Comparison of ENCODE assay signal across 8 cellular contexts in the genomic region with DNA sequence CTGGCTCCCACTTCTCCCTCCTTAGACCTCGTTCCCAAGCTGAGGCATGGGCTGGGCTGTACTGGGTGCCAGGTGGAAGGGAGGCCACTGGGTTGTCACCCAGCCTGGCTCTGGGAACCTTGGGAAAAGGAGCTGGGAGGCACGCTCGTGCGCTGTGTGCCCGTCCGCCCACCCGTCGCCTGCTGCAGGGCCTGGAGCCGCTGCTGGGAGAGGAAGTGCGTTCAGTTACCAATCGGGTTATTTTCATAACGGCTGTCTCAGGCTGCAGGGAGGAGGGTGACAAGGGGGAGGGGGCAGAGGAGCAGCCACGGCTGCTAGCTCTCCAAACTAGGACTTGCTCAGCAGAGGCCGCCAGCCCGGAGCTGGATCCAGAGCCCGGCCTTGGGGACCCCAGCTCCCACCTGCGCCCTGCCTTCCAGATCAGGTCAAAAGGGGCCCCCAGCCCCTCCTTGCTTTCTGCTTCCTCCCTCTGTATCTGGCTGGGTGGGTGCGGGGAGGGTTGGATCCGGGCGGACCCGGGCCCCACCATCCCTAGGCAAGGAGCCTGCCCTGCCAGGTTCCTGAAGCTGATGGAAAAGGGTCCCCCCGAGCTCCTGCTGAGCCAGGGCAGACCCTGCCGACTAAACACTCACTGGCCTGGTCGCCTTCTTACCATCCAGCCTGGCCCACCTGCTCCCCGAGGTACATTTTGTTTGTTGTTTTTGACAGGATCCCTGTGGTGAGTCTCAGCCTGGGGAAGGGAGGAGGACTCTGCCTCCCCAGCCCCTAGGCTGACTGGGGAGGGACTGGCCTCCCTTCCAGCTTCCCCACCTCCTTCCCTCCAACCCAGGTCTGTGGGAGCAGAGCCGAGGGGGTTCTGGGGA. TPM values are rescaled to one million over a fixed set of nuclear protein-coding genes. Genes with fewer than 3 reads are reported as not detected.
DNase-seq lines count a peak whose midpoint lies in the region; ATAC-seq, FAIRE-seq and TF ChIP-seq lines count a peak whose summit lies in the region.

No MANE protein-coding gene starts in this region.

- peak; percentile 97 for FAIRE-seq in GM12878 (lab: Jason Lieb, UNC)

- H3K9me3 ChIP-seq in BE2C (no peaks in the 10 kb centered on the region), GM12878 (replicated peaks; ENCODE audit: control insufficient read depth, insufficient read depth, low read length) (no peaks in the 10 kb centered on the region), left lung (no peaks in the 10 kb centered on the region), PC-3 (ENCODE audit: low read length) (no peaks in the 10 kb centered on the region)

- peak overlapping the region; percentile 90 for H3K27ac ChIP-seq in GM12878 (ENCODE audit: control insufficient read depth, insufficient read depth)
- peak overlapping the region; percentile 72 to 94 for H3K27ac ChIP-seq in left lung
- H3K27ac ChIP-seq in PC-3 (ENCODE audit: low read length), result no peak overlapping the region

- TF ChIP-seq POLR2A in GM12878 (IDR thresholded peaks at IDR 0.05; ENCODE audit: low read depth, low read length), result peak; percentile 94

- intact Hi-C loops in GM12878 (cut with micrococcal nuclease; ENCODE audit: unreplicated experiment), result no loop called here
- intact Hi-C loops in left lung (cut with DNase I), result no loop called here
- intact Hi-C loops in PC-3 (cut with micrococcal nuclease), result loop anchor here (2.0 kb wide), 1 partner anchor 13 kb away; no protein-coding TSS in a partner anchor

- H3K79me2 ChIP-seq in GM12878 (ENCODE audit: control insufficient read depth, insufficient read depth, low read length), result peaks cover 29% of the 10 kb centered on the region
- H3K79me2 ChIP-seq in PC-3 (ENCODE audit: low read length), result peaks cover 35% of the 10 kb centered on the region

- H4K20me1 ChIP-seq in GM12878 (ENCODE audit: control insufficient read depth, insufficient read depth), result no peaks in the 10 kb centered on the region
- H4K20me1 ChIP-seq in PC-3 (ENCODE audit: low read length), result no peaks in the 10 kb centered on the region

- BruUV-seq in GM12878 (replicated peaks; lab: Mats Ljungman, UMichigan), result no TSS peak
- BruUV-seq in PC-3 (replicated peaks; lab: Mats Ljungman, UMichigan), result no TSS peak

- H3K9ac ChIP-seq in GM12878 (ENCODE audit: control insufficient read depth, insufficient read depth, low read length) (peak overlapping the region; percentile 86), PC-3 (ENCODE audit: low read length) (no peak overlapping the region)

- TF ChIP-seq EP300 in GM12878 (IDR thresholded peaks at IDR 0.05; ENCODE audit: borderline replicate concordance in 1 of 2, control insufficient read depth in 1 of 2, low read depth in 2 of 2, low read length in 2 of 2), result peak; percentile 33 to 43; a peak in 2 of 4 replicates

- H3K4me2 ChIP-seq in GM12878 (ENCODE audit: control insufficient read depth, insufficient read depth), result peak overlapping the region; percentile 86
- no peak overlapping the region for H3K4me2 ChIP-seq in PC-3 (ENCODE audit: low read length)

- WGBS in GM12878 (ENCODE audit: insufficient coverage, insufficient replicate concordance, low lambda C conversion rate, missing lambda C conversion rate), result under 1% methylated on average over 23 of the region's 26 CpGs

- H3K4me3 ChIP-seq in BE2C (ENCODE audit: low read depth, low read length) (no peak overlapping the region), GM12878 (peak overlapping the region; percentile 65), left lung (peak overlapping the region in 1 of 2 donors; percentile 38), PC-3 (ENCODE audit: low read length) (no peak overlapping the region)

- POLR2A ChIA-PET in GM12878 (lab: Charles Lee), result interaction anchor here (0.6 to 3.2 kb wide), 10 partner anchors 10 to 200 kb away, joined by 3 to 32 read pairs (median 4); a partner anchor contains a TSS
- POLR2A ChIA-PET in PC-3 (lab: Charles Lee; ENCODE audit: unreplicated experiment), result no interaction called here

- no peaks in the 10 kb centered on the region for H3F3A ChIP-seq in PC-3 (ENCODE audit: low read length, unreplicated experiment)

- H3K36me3 ChIP-seq in BE2C (no peaks in the 10 kb centered on the region), GM12878 (ENCODE audit: control insufficient read depth in 2 of 2, insufficient read depth in 2 of 2, low read length in 1 of 2) (peaks cover 0 to 8% of the 10 kb centered on the region in 2 experiments; a peak in 3 of 4 replicates), left lung (peaks cover 0 to 16% of the 10 kb centered on the region in 2 donors), PC-3 (ENCODE audit: low read depth, low read length) (no peaks in the 10 kb centered on the region)

- H3K4me1 ChIP-seq in BE2C, result peaks cover 10% of the 10 kb centered on the region
- H3K4me1 ChIP-seq in GM12878 (ENCODE audit: control insufficient read depth, insufficient read depth, low read length), result peaks cover 20% of the 10 kb centered on the region
- H3K4me1 ChIP-seq in left lung, result peaks cover 17 to 85% of the 10 kb centered on the region in 2 donors
- H3K4me1 ChIP-seq in PC-3 (ENCODE audit: insufficient read depth, low read length), result peaks cover 26% of the 10 kb centered on the region

- in situ Hi-C loops in GM12878 (cut with MboI), result no loop called here

- TF ChIP-seq CTCF in BE2C (IDR thresholded peaks at IDR 0.05; ENCODE audit: low read depth, low read length) (no peak), GM12878 (IDR thresholded peaks at IDR 0.05 in 2 of 3, conservative IDR thresholded peaks at IDR 0.05 in 1 of 3; ENCODE audit: control insufficient read depth in 2 of 3, extremely low read depth in 1 of 3, insufficient read depth in 1 of 3, low read depth in 3 of 3, low read length in 3 of 3) (no peak), left lung (IDR thresholded peaks at IDR 0.05) (no peak), PC-3 (conservative IDR thresholded peaks at IDR 0.05; ENCODE audit: low read depth, low read length) (no peak)

- CTCF ChIA-PET in GM12878 (lab: Yijun Ruan, JAX) (interaction anchor here (0.6 to 19.9 kb wide), 15 partner anchors 4 to 257 kb away, joined by 3 to 423 read pairs (median 4); a partner anchor contains a TSS), PC-3 (lab: Charles Lee) (interaction anchor here (0.6 kb wide), 1 partner anchor 46 kb away, joined by 3 read pairs; no protein-coding TSS in a partner anchor)

- H3K9me2 ChIP-seq in PC-3 (replicated peaks; ENCODE audit: low read length), result no peaks in the 10 kb centered on the region

- SMC1A ChIA-PET in GM12878 (lab: Charles Lee; ENCODE audit: uncharacterized antibody, unreplicated experiment), result interaction anchor here (0.7 to 6.0 kb wide), 11 partner anchors 11 to 176 kb away, joined by 3 to 70 read pairs (median 4); a partner anchor contains a TSS

- no peak for TF ChIP-seq RAD21 in GM12878 (IDR thresholded peaks at IDR 0.05; ENCODE audit: insufficient read depth, low read depth, low read length)

- peak overlapping the region; percentile 68 for H2AFZ ChIP-seq in GM12878 (ENCODE audit: control insufficient read depth, low read depth, low read length)
- no peak overlapping the region for H2AFZ ChIP-seq in PC-3 (ENCODE audit: low read length)

- ATAC-seq in GM19395 (IDR thresholded peaks at IDR 0.05; ENCODE audit: unreplicated experiment) (peak; percentile 94), HG03520 (IDR thresholded peaks at IDR 0.05; ENCODE audit: unreplicated experiment) (peak; percentile 88), GM12878 (peak; percentile 97), left lung (peak; percentile 73), PC-3 (no peak)

- DNase-seq in BE2C, result peak; percentile 63
- peak; percentile 55 for DNase-seq in T follicular helper cell (ENCODE audit: low read depth)
- peak; percentile 44 for DNase-seq in GM12878 (ENCODE audit: low read depth, low spot score)
- peak; percentile 78 to 89 for DNase-seq in left lung
- DNase-seq in stimulated activated CD4-positive, alpha-beta T cell treated with anti-CD3 and anti-CD28 coated beads, TNF-alpha, amount 100 ng/mL, for 24 hours (ENCODE audit: low read depth in 3 of 3), result peak; percentile 40 to 63 (median 48)
- no peak for DNase-seq in PC-3

- H3K27me3 ChIP-seq in BE2C (no peaks in the 10 kb centered on the region), GM12878 (replicated peaks in 1 of 2; ENCODE audit: control insufficient read depth in 2 of 2, insufficient read depth in 2 of 2, low read length in 1 of 2) (no peaks in the 10 kb centered on the region), left lung (no peaks in the 10 kb centered on the region), PC-3 (ENCODE audit: low read length) (no peaks in the 10 kb centered on the region)

- RAD21 ChIA-PET in GM12878 (lab: Charles Lee; ENCODE audit: unreplicated experiment), result interaction anchor here (0.7 to 3.1 kb wide), 13 partner anchors 9 to 199 kb away, joined by 3 to 38 read pairs (median 4); a partner anchor contains a TSS

RNA-seq across cellular contexts. Expression of a gene that starts 14.3 kb away (rescaled TPM):
- polyA plus RNA-seq in BE2C (2012; ENCODE audit: insufficient read depth, insufficient read length, low read depth), result 74.7 TPM
- 125 and 130 TPM in 2 replicates for total RNA-seq in GM12878 (2013; cell fraction: nucleolus; rRNA removed)
- total RNA-seq in GM12878 (2014; rRNA removed), result 59.0 and 67.4 TPM in 2 replicates
- 17.5 and 22.3 TPM in 2 replicates for total RNA-seq in GM12878 (2014; rRNA removed; fragmentation: Illumina TruSeq; extraction: Trizol)
- 69.3 and 78.4 TPM in 2 replicates for total RNA-seq in GM12878 (2021)
- polyA plus RNA-seq in GM12878 (2011; ENCODE audit: low read depth), result 16.5 TPM
- polyA plus RNA-seq in GM12878 (2011; rRNA removed), result 16.5 and 35.2 TPM in 2 replicates
- polyA plus RNA-seq in GM12878 (2011; cell fraction: cytosol; rRNA removed), result 68.4 and 86.8 TPM in 2 replicates
- 403 and 444 TPM in 2 replicates for polyA plus RNA-seq in GM12878 (2011; cell fraction: nucleus; rRNA removed)
- 43.3 and 52.1 TPM in 2 replicates for polyA plus RNA-seq in GM12878 (2012)
- polyA plus RNA-seq in GM12878 (2014; fragmentation: Illumina TruSeq; extraction: Trizol), result 8.3 and 29.0 TPM in 2 replicates
- 1 to 10 TPM in 1 of 2 experiments, under 1 TPM in 1; 0.50 to 1.6 TPM for polyA plus RNA-seq in GM12878 (2014; fragmentation: Nextera tagmentation; extraction: Ambion mirVana)
- 68.4 and 78.5 TPM in 2 replicates for polyA plus RNA-seq in GM12878 (2014; rRNA removed)
- 10 to 100 TPM; 43.7 to 44.6 TPM for polyA plus RNA-seq in GM12878 (2016; fragmentation: Nextera tagmentation; extraction: Ambion mirVana)
- polyA minus RNA-seq in GM12878 (2011; rRNA and poly(A)+ RNA removed), result 36.9 and 81.4 TPM in 2 replicates
- polyA minus RNA-seq in GM12878 (2011; cell fraction: cytosol; rRNA and poly(A)+ RNA removed), result 26.5 and 41.5 TPM in 2 replicates
- 67.3 and 115 TPM in 2 replicates for polyA minus RNA-seq in GM12878 (2011; cell fraction: nucleus; rRNA and poly(A)+ RNA removed)
- 10 to 100 TPM; 40.5 to 65.1 TPM for total RNA-seq in left lung
- 70.2 and 91.0 TPM in 2 replicates for total RNA-seq in PC-3 (2014; rRNA removed)

RNA-seq across cellular contexts. Expression of a gene that starts 20.0 kb away (rescaled TPM):
- 215 TPM for polyA plus RNA-seq in BE2C (2012; ENCODE audit: insufficient read depth, insufficient read length, low read depth)
- 9.0 and 12.6 TPM in 2 replicates for total RNA-seq in GM12878 (2013; cell fraction: nucleolus; rRNA removed)
- total RNA-seq in GM12878 (2014; rRNA removed) (6.9 and 8.5 TPM in 2 replicates), GM12878 (2014; rRNA removed; fragmentation: Illumina TruSeq; extraction: Trizol) (4.7 and 5.5 TPM in 2 replicates), GM12878 (2021) (11.2 and 12.8 TPM in 2 replicates), left lung (100 to 1,000 TPM in 1 of 2 donors, 10 to 100 TPM in 1; 15.4 to 121 TPM), PC-3 (2014; rRNA removed) (184 and 232 TPM in 2 replicates)
- polyA plus RNA-seq in GM12878 (2011; ENCODE audit: low read depth), result 7.4 TPM
- polyA plus RNA-seq in GM12878 (2011; rRNA removed) (2.6 and 3.8 TPM in 2 replicates), GM12878 (2014; fragmentation: Illumina TruSeq; extraction: Trizol) (3.0 and 12.3 TPM in 2 replicates), GM12878 (2014; fragmentation: Nextera tagmentation; extraction: Ambion mirVana) (1 to 10 TPM in 1 of 2 experiments, under 1 TPM in 1; 0.77 to 2.3 TPM), GM12878 (2014; rRNA removed) (12.6 and 17.8 TPM in 2 replicates), GM12878 (2016; fragmentation: Nextera tagmentation; extraction: Ambion mirVana) (10 to 100 TPM; 11.8 to 13.7 TPM)
- polyA plus RNA-seq in GM12878 (2011; cell fraction: cytosol; rRNA removed), result 9.0 and 10.2 TPM in 2 replicates
- 4.6 and 4.7 TPM in 2 replicates for polyA plus RNA-seq in GM12878 (2011; cell fraction: nucleus; rRNA removed)
- 6.1 and 9.0 TPM in 2 replicates for polyA plus RNA-seq in GM12878 (2012)
- polyA minus RNA-seq in GM12878 (2011; rRNA and poly(A)+ RNA removed), result 1.4 and 1.5 TPM in 2 replicates
- polyA minus RNA-seq in GM12878 (2011; cell fraction: cytosol; rRNA and poly(A)+ RNA removed), result 2.5 TPM in 1 of 2 replicates, not detected in the other
- polyA minus RNA-seq in GM12878 (2011; cell fraction: nucleus; rRNA and poly(A)+ RNA removed), result 0.48 and 1.3 TPM in 2 replicates

RNA-seq across cellular contexts. Expression of a gene that starts 30.1 kb away (rescaled TPM):
- not detected for polyA plus RNA-seq in BE2C (2012; ENCODE audit: insufficient read depth, insufficient read length, low read depth)
- total RNA-seq in GM12878 (2013; cell fraction: nucleolus; rRNA removed), result not detected in 2 replicates
- 0.23 TPM in 1 of 2 replicates, not detected in the other for total RNA-seq in GM12878 (2014; rRNA removed)
- total RNA-seq in GM12878 (2014; rRNA removed; fragmentation: Illumina TruSeq; extraction: Trizol), result not detected in 2 replicates
- total RNA-seq in GM12878 (2021), result 0.13 TPM in 1 of 2 replicates, not detected in the other
- polyA plus RNA-seq in GM12878 (2011; ENCODE audit: low read depth), result 0.17 TPM
- not detected in 2 replicates for polyA plus RNA-seq in GM12878 (2011; rRNA removed)
- 0.04 and 0.05 TPM in 2 replicates for polyA plus RNA-seq in GM12878 (2011; cell fraction: cytosol; rRNA removed)
- polyA plus RNA-seq in GM12878 (2011; cell fraction: nucleus; rRNA removed), result 0.13 TPM in 1 of 2 replicates, not detected in the other
- polyA plus RNA-seq in GM12878 (2012), result 0.11 and 0.16 TPM in 2 replicates
- polyA plus RNA-seq in GM12878 (2014; fragmentation: Illumina TruSeq; extraction: Trizol), result 0.12 TPM in 1 of 2 replicates, not detected in the other
- polyA plus RNA-seq in GM12878 (2014; fragmentation: Nextera tagmentation; extraction: Ambion mirVana), result not detected
- not detected in 2 replicates for polyA plus RNA-seq in GM12878 (2014; rRNA removed)
- not detected for polyA plus RNA-seq in GM12878 (2016; fragmentation: Nextera tagmentation; extraction: Ambion mirVana)
- polyA minus RNA-seq in GM12878 (2011; rRNA and poly(A)+ RNA removed), result not detected in 2 replicates
- polyA minus RNA-seq in GM12878 (2011; cell fraction: cytosol; rRNA and poly(A)+ RNA removed), result not detected in 2 replicates
- not detected in 2 replicates for polyA minus RNA-seq in GM12878 (2011; cell fraction: nucleus; rRNA and poly(A)+ RNA removed)
- not detected for total RNA-seq in left lung
- total RNA-seq in PC-3 (2014; rRNA removed), result not detected in 2 replicates
